Comparison of ENCODE assay signal across 1 cellular context in genomic region chr3:115347737-115348136, GRCh38.
TF ChIP-seq lines count a peak whose summit lies in the region.

No MANE protein-coding gene starts in this region.

TF ChIP-seq in SK-N-SH, 30 proteins besides CTCF, POLR2A, EP300 and RAD21 (continued from another document):
- no peak for TF ChIP-seq ZBTB33 (IDR thresholded peaks at IDR 0.05; ENCODE audit: borderline replicate concordance, low read depth)
- TF ChIP-seq ELF1 (IDR thresholded peaks at IDR 0.05): no peak
- no peak for TF ChIP-seq POLR2AphosphoS5 (IDR thresholded peaks at IDR 0.05; ENCODE audit: low read depth, low read length)
- TF ChIP-seq NFIC (IDR thresholded peaks at IDR 0.05; ENCODE audit: borderline replicate concordance): no peak
- no peak for TF ChIP-seq RCOR1 (IDR thresholded peaks at IDR 0.05; ENCODE audit: low read length)
- TF ChIP-seq IRF3 (IDR thresholded peaks at IDR 0.05; ENCODE audit: low read depth, low read length): no peak
- TF ChIP-seq FOSL2 (IDR thresholded peaks at IDR 0.05; ENCODE audit: borderline replicate concordance, low read depth): no peak
- TF ChIP-seq TAF1 (IDR thresholded peaks at IDR 0.05; ENCODE audit: borderline replicate concordance, low read depth, low read length): no peak
